Comparison of ENCODE assay signal across 15 cellular contexts in genomic region chr20:63734946-63735858, GRCh38. TPM values are rescaled to one million over a fixed set of nuclear protein-coding genes. Genes with fewer than 3 reads are reported as not detected.
A peak's percentile ranks its signal among the peaks of the same experiment; 100 is the strongest.
DNase-seq lines count a peak whose midpoint lies in the region; ATAC-seq and TF ChIP-seq lines count a peak whose summit lies in the region.
"Had no signal": no experiment of that assay in that cellular context is flagged by ENCODE, and none has a peak within 500 bp of the region (broad histone marks: within the 10 kb centered on the region; RNA-seq: fewer than 3 reads in every experiment).

No MANE protein-coding gene starts in this region.

- no peak overlapping the region for H3K27ac Mint-ChIP-seq in activated CD8-positive, alpha-beta memory T cell treated with anti-CD3 and anti-CD28 coated beads, Interleukin-2, amount 10 ng/mL, durations not matched to agents 7 days and 5 days
- H3K27ac Mint-ChIP-seq in chondrocyte (ENCODE audit: unreplicated experiment) = no peak overlapping the region

- no peaks in the 10 kb centered on the region for H3K27me3 Mint-ChIP-seq in activated CD8-positive, alpha-beta memory T cell treated with anti-CD3 and anti-CD28 coated beads, Interleukin-2, amount 10 ng/mL, durations not matched to agents 7 days and 5 days
- H3K27me3 Mint-ChIP-seq in chondrocyte (ENCODE audit: low read depth) = no peaks in the 10 kb centered on the region

- peaks cover 10% of the 10 kb centered on the region for H3K36me3 Mint-ChIP-seq in activated CD8-positive, alpha-beta memory T cell treated with anti-CD3 and anti-CD28 coated beads, Interleukin-2, amount 10 ng/mL, durations not matched to agents 7 days and 5 days
- peaks cover 4% of the 10 kb centered on the region for H3K36me3 Mint-ChIP-seq in chondrocyte (ENCODE audit: low read depth)

- no peak for TF ChIP-seq EP300 in sigmoid colon (IDR thresholded peaks at IDR 0.05)

- peaks cover 0 to 10% (median 0%) of the 10 kb centered on the region in 3 donors for H3K27me3 ChIP-seq in sigmoid colon
- H3K27me3 ChIP-seq: ascending aorta had no signal

- H3K9me3 Mint-ChIP-seq in activated CD8-positive, alpha-beta memory T cell treated with anti-CD3 and anti-CD28 coated beads, Interleukin-2, amount 10 ng/mL, durations not matched to agents 7 days and 5 days (ENCODE audit: low read depth) = no peaks in the 10 kb centered on the region
- no peaks in the 10 kb centered on the region for H3K9me3 Mint-ChIP-seq in chondrocyte (ENCODE audit: low read depth)

- H3K27ac ChIP-seq in sigmoid colon = no peak overlapping the region
- H3K27ac ChIP-seq: ascending aorta, prostate gland had no signal

- 91 to 92% methylated on average over 48 of the region's 48 CpGs for WGBS in sigmoid colon, 2 donors

- CTCF ChIA-PET in activated CD8-positive, alpha-beta memory T cell treated with anti-CD3 and anti-CD28 coated beads, Interleukin-2, amount 10 ng/mL, durations not matched to agents 7 days and 5 days (lab: Charles Lee) = interaction anchor here (1.0 to 3.4 kb wide), 7 partner anchors 16 to 303 kb away, joined by 3 to 27 read pairs (median 6); partner anchors contain the start of genes ARFRP1, TPD52L2 and ZGPAT

- ATAC-seq in activated CD8-positive, alpha-beta memory T cell treated with anti-CD3 and anti-CD28 coated beads, Interleukin-2, amount 10 ng/mL, durations not matched to agents 7 days and 5 days = no peak
- ATAC-seq in GM19452 (IDR thresholded peaks at IDR 0.05; ENCODE audit: unreplicated experiment) = no peak

- peak; percentile 42 for DNase-seq in activated CD8-positive, alpha-beta memory T cell treated with anti-CD3 and anti-CD28 coated beads, Interleukin-2, amount 10 ng/mL, durations not matched to agents 7 days and 5 days
- no peak for DNase-seq in activated CD8-positive, alpha-beta memory T cell treated with anti-CD3 and anti-CD28 coated beads for 24 hours
- DNase-seq in Jurkat, Clone E6-1 (ENCODE audit: low read depth, low spot score) = no peak
- DNase-seq in chondrocyte (ENCODE audit: low spot score) (peak; percentile 89), sigmoid colon (peak; percentile 63), DMS53 treated with DMSO at 0.1 percent for 48 hours (lab: John Stamatoyannopoulos, UW; ENCODE audit: unreplicated experiment) (no peak), NCI-H2029 treated with DMSO at 0.1 percent for 48 hours (lab: John Stamatoyannopoulos, UW) (no peak)
- DNase-seq: DMS79, NCI-H1105, NCI-H510A treated with DMSO at 0.1 percent for 48 hours, trophoblast cell had no signal

- H3K9me3 ChIP-seq in sigmoid colon = no peaks in the 10 kb centered on the region
- H3K9me3 ChIP-seq: ascending aorta, mucosa of descending colon, prostate gland had no signal

- 0 out of 2 replicates have a peak overlapping the region, but pooled peaks have one; percentile 93 for H3K4me3 ChIP-seq in Jurkat, Clone E6-1 (ENCODE audit: low read length)
- no peak overlapping the region for H3K4me3 ChIP-seq in sigmoid colon
- H3K4me3 ChIP-seq: ascending aorta, mucosa of descending colon, prostate gland had no signal

- H3K4me3 Mint-ChIP-seq in activated CD8-positive, alpha-beta memory T cell treated with anti-CD3 and anti-CD28 coated beads, Interleukin-2, amount 10 ng/mL, durations not matched to agents 7 days and 5 days = no peak overlapping the region
- no peak overlapping the region for H3K4me3 Mint-ChIP-seq in chondrocyte (ENCODE audit: unreplicated experiment)

- H3K4me1 ChIP-seq in sigmoid colon = peaks cover 0 to 24% (median 20%) of the 10 kb centered on the region in 4 donors

- TF ChIP-seq CTCF in chondrocyte (IDR thresholded peaks at IDR 0.05) = no peak
- no peak for TF ChIP-seq CTCF in sigmoid colon (IDR thresholded peaks at IDR 0.05)

- TF ChIP-seq POLR2A in sigmoid colon (IDR thresholded peaks at IDR 0.05) = no peak

- H3K36me3 ChIP-seq in sigmoid colon = peaks cover 7 to 35% (median 19%) of the 10 kb centered on the region in 4 donors

- intact Hi-C loops in sigmoid colon (cut with DNase I) = no loop called here

- H3K4me1 Mint-ChIP-seq in activated CD8-positive, alpha-beta memory T cell treated with anti-CD3 and anti-CD28 coated beads, Interleukin-2, amount 10 ng/mL, durations not matched to agents 7 days and 5 days = peaks cover 29% of the 10 kb centered on the region
- peaks cover 3% of the 10 kb centered on the region for H3K4me1 Mint-ChIP-seq in chondrocyte (ENCODE audit: low read depth)

RNA-seq across cellular contexts. Expression of gene LIME1, which starts 1.3 kb away (rescaled TPM):
- 100 to 1,000 TPM in 1 of 2 experiments, 10 to 100 TPM in 1; 49.2 to 138 TPM for total RNA-seq in activated CD8-positive, alpha-beta memory T cell treated with anti-CD3 and anti-CD28 coated beads, Interleukin-2, amount 10 ng/mL, durations not matched to agents 7 days and 5 days
- 92.5 TPM for polyA plus RNA-seq in Jurkat, Clone E6-1 (2012; ENCODE audit: insufficient read depth, insufficient read length)
- total RNA-seq in chondrocyte (6.8 to 9.7 TPM (median 7.1 TPM) in 3 replicates), sigmoid colon (1 to 10 TPM; 4.6 to 7.8 (median 6.4) TPM)
- polyA plus RNA-seq in sigmoid colon = 10 to 100 TPM in 1 of 3 donors, 1 to 10 TPM in 1, not detected in 1; 4.8 to 35.3 TPM

RNA-seq across cellular contexts. Expression of gene SLC2A4RG, which starts 4.4 kb away (rescaled TPM):
- total RNA-seq in activated CD8-positive, alpha-beta memory T cell treated with anti-CD3 and anti-CD28 coated beads, Interleukin-2, amount 10 ng/mL, durations not matched to agents 7 days and 5 days = 100 to 1,000 TPM in 1 of 2 experiments, 10 to 100 TPM in 1; 69.9 to 111 TPM
- polyA plus RNA-seq in Jurkat, Clone E6-1 (2012; ENCODE audit: insufficient read depth, insufficient read length) = 74.8 TPM
- total RNA-seq in chondrocyte (90.7 to 105 TPM (median 101 TPM) in 3 replicates), sigmoid colon (10 to 100 TPM; 25.2 to 78.2 (median 54.5) TPM)
- 10 to 100 TPM; 19.7 to 33.0 (median 33.0) TPM for polyA plus RNA-seq in sigmoid colon

RNA-seq across cellular contexts. Expression of gene ZGPAT, which starts 27.4 kb away (rescaled TPM):
- total RNA-seq in activated CD8-positive, alpha-beta memory T cell treated with anti-CD3 and anti-CD28 coated beads, Interleukin-2, amount 10 ng/mL, durations not matched to agents 7 days and 5 days = 10 to 100 TPM; 38.8 to 54.6 TPM
- polyA plus RNA-seq in Jurkat, Clone E6-1 (2012; ENCODE audit: insufficient read depth, insufficient read length) = 33.0 TPM
- total RNA-seq in chondrocyte (19.2 to 25.6 TPM (median 20.6 TPM) in 3 replicates), sigmoid colon (10 to 100 TPM; 18.5 to 22.5 (median 19.6) TPM)
- 10 to 100 TPM; 24.0 to 44.9 (median 30.5) TPM for polyA plus RNA-seq in sigmoid colon

RNA-seq across cellular contexts. Expression of gene ARFRP1, which starts 27.4 kb away (rescaled TPM):
- 10 to 100 TPM; 62.6 to 62.7 TPM for total RNA-seq in activated CD8-positive, alpha-beta memory T cell treated with anti-CD3 and anti-CD28 coated beads, Interleukin-2, amount 10 ng/mL, durations not matched to agents 7 days and 5 days
- polyA plus RNA-seq in Jurkat, Clone E6-1 (2012; ENCODE audit: insufficient read depth, insufficient read length) = 41.0 TPM
- 37.8 to 47.4 TPM (median 39.8 TPM) in 3 replicates for total RNA-seq in chondrocyte
- total RNA-seq in sigmoid colon = 10 to 100 TPM; 26.8 to 38.7 (median 28.8) TPM
- polyA plus RNA-seq in sigmoid colon = 10 to 100 TPM; 39.1 to 70.2 (median 45.6) TPM

RNA-seq across cellular contexts. Expression of gene TNFRSF6B, which starts 38.8 kb away (rescaled TPM):
- total RNA-seq in activated CD8-positive, alpha-beta memory T cell treated with anti-CD3 and anti-CD28 coated beads, Interleukin-2, amount 10 ng/mL, durations not matched to agents 7 days and 5 days = not detected
- polyA plus RNA-seq in Jurkat, Clone E6-1 (2012; ENCODE audit: insufficient read depth, insufficient read length) = 4.7 TPM
- total RNA-seq in chondrocyte (0.79 to 0.99 TPM in 2 of 3 replicates, not detected in the other), sigmoid colon (10 to 100 TPM in 1 of 4 donors, 1 to 10 TPM in 3; 1.8 to 45.5 (median 4.2) TPM)
- 100 to 1,000 TPM in 1 of 3 donors, 1 to 10 TPM in 2; 1.2 to 186 (median 4.8) TPM for polyA plus RNA-seq in sigmoid colon

Comparison
In these comparisons a context has a peak if more than half of its experiments do, and no peak if none do; other contexts are left out.
1. DNase-seq: peak in activated CD8-positive, alpha-beta memory T cell treated with anti-CD3 and anti-CD28 coated beads, Interleukin-2, amount 10 ng/mL, durations not matched to agents 7 days and 5 days (single experiment), chondrocyte (single experiment) and sigmoid colon (single experiment); none in activated CD8-positive, alpha-beta memory T cell treated with anti-CD3 and anti-CD28 coated beads for 24 hours (single experiment), Jurkat, Clone E6-1 (single experiment), DMS53 treated with DMSO at 0.1 percent for 48 hours (single experiment) and NCI-H2029 treated with DMSO at 0.1 percent for 48 hours (single experiment).